ENCODE assay signal across 17 cellular contexts in genomic region chr20:4989570-4989969, GRCh38. TPM values are rescaled to one million over a fixed set of nuclear protein-coding genes. Genes with fewer than 3 reads are reported as not detected.
DNase-seq lines count a peak whose midpoint lies in the region; ATAC-seq and TF ChIP-seq lines count a peak whose summit lies in the region.
"Had no signal": no experiment of that assay in that cellular context is flagged by ENCODE, and none has a peak within 500 bp of the region (broad histone marks: within the 10 kb centered on the region; RNA-seq: fewer than 3 reads in every experiment).

No MANE protein-coding gene starts in this region.

- H3K27me3 ChIP-seq in DOHH2 (ENCODE audit: control insufficient read depth, low read length), result no peaks in the 10 kb centered on the region
- no peaks in the 10 kb centered on the region for H3K27me3 ChIP-seq in adrenal gland
- H3K27me3 ChIP-seq: tibial artery had no signal

- intact Hi-C loops in adrenal gland (cut with DNase I), result no loop called here

- DNase-seq in adrenal gland, result peak in 2 of 7 donors; percentile 60 to 69
- DNase-seq in GM10266 (ENCODE audit: extremely low spot score), result no peak
- DNase-seq in hippocampal formation (lab: John Stamatoyannopoulos, UW), result no peak
- no peak for DNase-seq in iPS-NIHi7 (ENCODE audit: extremely low spot score)
- DNase-seq: activated CD4-positive, CD25-positive, alpha-beta regulatory T cell; effector CD8-positive, alpha-beta T cell; Kasumi-1; left ventricle myocardium superior; naive thymus-derived CD4-positive, alpha-beta T cell; NCI-H1436 treated with DMSO at 0.1 percent for 48 hours; NCI-H446; tibial artery had no signal

- no peaks in the 10 kb centered on the region for H3K9me3 Mint-ChIP-seq in IgD-negative memory B cell
- H3K9me3 Mint-ChIP-seq: naive thymus-derived CD4-positive, alpha-beta T cell had no signal

- peaks cover 95% of the 10 kb centered on the region for H3K79me2 ChIP-seq in DOHH2 (ENCODE audit: control insufficient read depth, low read length)

- 46 to 50% (median 47%) methylated on average over 5 of the region's 5 CpGs for WGBS in adrenal gland, 4 donors

- no peaks in the 10 kb centered on the region for H3K9me2 ChIP-seq in DOHH2 (replicated peaks; ENCODE audit: control insufficient read depth, low read length)

- peak overlapping the region; percentile 92 to 99 (median 94) for H3K27ac Mint-ChIP-seq in IgD-negative memory B cell

- no peaks in the 10 kb centered on the region for H4K20me1 ChIP-seq in DOHH2 (ENCODE audit: control insufficient read depth, insufficient read depth, low read depth, low read length)

- H3K27ac ChIP-seq in DOHH2 (ENCODE audit: low read depth, low read length) (peak overlapping the region; percentile 99), adrenal gland (peak overlapping the region; percentile 1 to 68 (median 60))
- H3K27ac ChIP-seq: C4-2B, tibial artery had no signal

- H3K4me1 Mint-ChIP-seq in IgD-negative memory B cell, result peaks cover 44 to 53% (median 48%) of the 10 kb centered on the region in 3 donors

- no peaks in the 10 kb centered on the region for H3K27me3 Mint-ChIP-seq in IgD-negative memory B cell
- H3K27me3 Mint-ChIP-seq: naive thymus-derived CD4-positive, alpha-beta T cell had no signal

- H3K36me3 ChIP-seq in DOHH2 (ENCODE audit: control insufficient read depth, low read length) (peaks cover 6% of the 10 kb centered on the region), adrenal gland (replicated peaks in 1 of 2) (no peaks in the 10 kb centered on the region)
- H3K36me3 ChIP-seq: tibial artery had no signal

- TF ChIP-seq POLR2A in adrenal gland (IDR thresholded peaks at IDR 0.05), result no peak

- ATAC-seq in GM18858 (IDR thresholded peaks at IDR 0.05; ENCODE audit: unreplicated experiment), result peak; percentile 60
- ATAC-seq: left ventricle myocardium superior; naive thymus-derived CD4-positive, alpha-beta T cell; PC-3 had no signal

- H3K9me3 ChIP-seq in DOHH2 (ENCODE audit: control insufficient read depth, insufficient read depth, low read length) (no peaks in the 10 kb centered on the region), adrenal gland (replicated peaks in 1 of 3) (no peaks in the 10 kb centered on the region)
- H3K9me3 ChIP-seq: tibial artery had no signal

- no peaks in the 10 kb centered on the region for H3K36me3 Mint-ChIP-seq in IgD-negative memory B cell

- H3K4me3 ChIP-seq in DOHH2 (ENCODE audit: low read length) (peak overlapping the region; percentile 85), adrenal gland (no peak overlapping the region)
- H3K4me3 ChIP-seq: tibial artery had no signal

- peak overlapping the region; percentile 63 to 90 (median 82) for H3K4me3 Mint-ChIP-seq in IgD-negative memory B cell

- H3F3A ChIP-seq in DOHH2 (ENCODE audit: control insufficient read depth, insufficient read depth), result peaks cover 46% of the 10 kb centered on the region

- peaks cover 99% of the 10 kb centered on the region for H3K4me1 ChIP-seq in DOHH2 (ENCODE audit: control insufficient read depth, low read length)
- peaks cover 16 to 53% of the 10 kb centered on the region in 2 donors for H3K4me1 ChIP-seq in adrenal gland (replicated peaks in 1 of 2)

- TF ChIP-seq CTCF in DOHH2 (IDR thresholded peaks at IDR 0.05; ENCODE audit: low read depth, low read length, poor library complexity, severe bottlenecking), result no peak
- no peak for TF ChIP-seq CTCF in adrenal gland (IDR thresholded peaks at IDR 0.05)
- TF ChIP-seq CTCF in GM10266 (IDR thresholded peaks at IDR 0.05; ENCODE audit: control insufficient read depth, insufficient read depth, low read depth, missing control alignments), result no peak

- H3K4me2 ChIP-seq in DOHH2 (ENCODE audit: low read length), result peak overlapping the region; percentile 99

RNA-seq across cellular contexts. Expression of gene SLC23A2, which starts 11.7 kb away (rescaled TPM):
- 11.3 TPM for polyA plus RNA-seq in IgD-negative memory B cell
- total RNA-seq in adrenal gland, result 100 to 1,000 TPM in 7 of 8 donors, 10 to 100 TPM in 1; 98.1 to 294 (median 145) TPM
- 100 to 1,000 TPM in 2 of 3 donors, 10 to 100 TPM in 1; 51.0 to 224 (median 104) TPM for polyA plus RNA-seq in adrenal gland
